ENCODE assay signal across 8 cellular contexts in genomic region chr6:422423-423061, GRCh38. TPM values are rescaled to one million over a fixed set of nuclear protein-coding genes. Genes with fewer than 3 reads are reported as not detected.
DNase-seq lines count a peak whose midpoint lies in the region; ATAC-seq and TF ChIP-seq lines count a peak whose summit lies in the region.

No MANE protein-coding gene starts in this region.

- H3K9me3 Mint-ChIP-seq in activated T-helper 2 cell treated with anti-CD3 and anti-CD28 coated beads, Interferon-gamma antibody, Interleukin-2, Interleukin-4, amounts not matched to agents 10 μg/mL and 5 μg/mL and 100 μg/mL, durations not matched to agents 14 hours and 24 hours and 36 hours, result peaks cover 6% of the 10 kb centered on the region

- H3K4me1 Mint-ChIP-seq in activated T-helper 2 cell treated with anti-CD3 and anti-CD28 coated beads, Interferon-gamma antibody, Interleukin-2, Interleukin-4, amounts not matched to agents 10 μg/mL and 5 μg/mL and 100 μg/mL, durations not matched to agents 14 hours and 24 hours and 36 hours (ENCODE audit: low read depth), result peaks cover 30% of the 10 kb centered on the region

- peaks cover 0 to 4% of the 10 kb centered on the region in 2 donors for H3K9me3 ChIP-seq in left lung

- H3K27me3 Mint-ChIP-seq in activated T-helper 2 cell treated with anti-CD3 and anti-CD28 coated beads, Interferon-gamma antibody, Interleukin-2, Interleukin-4, amounts not matched to agents 10 μg/mL and 5 μg/mL and 100 μg/mL, durations not matched to agents 14 hours and 24 hours and 36 hours (ENCODE audit: low read depth), result no peaks in the 10 kb centered on the region

- H3K36me3 Mint-ChIP-seq in activated T-helper 2 cell treated with anti-CD3 and anti-CD28 coated beads, Interferon-gamma antibody, Interleukin-2, Interleukin-4, amounts not matched to agents 10 μg/mL and 5 μg/mL and 100 μg/mL, durations not matched to agents 14 hours and 24 hours and 36 hours (ENCODE audit: low read depth), result peaks cover 29% of the 10 kb centered on the region

- peak in 2 of 3 donors; percentile 49 to 66 for DNase-seq in stimulated activated CD4-positive, alpha-beta T cell treated with anti-CD3 and anti-CD28 coated beads, Interleukin-12 subunit alpha, Interleukin-12 subunit beta, amount 100 ng/mL, for 48 hours (ENCODE audit: low read depth in 2 of 3, low spot score in 1 of 3)
- DNase-seq in stimulated activated CD4-positive, alpha-beta T cell treated with anti-CD3 and anti-CD28 coated beads, Interleukin-2, amount 100 ng/mL, for 48 hours, result no peak
- DNase-seq in activated T-helper 2 cell treated with anti-CD3 and anti-CD28 coated beads, Interferon-gamma antibody, Interleukin-2, Interleukin-4, amounts not matched to agents 10 μg/mL and 5 μg/mL and 100 μg/mL, durations not matched to agents 14 hours and 24 hours and 36 hours (ENCODE audit: low spot score), result peak; percentile 52
- DNase-seq in left lung (peak in 1 of 2 donors; percentile 62), NCI-H128 (lab: John Stamatoyannopoulos, UW; ENCODE audit: unreplicated experiment) (no peak), DMS114 treated with DMSO at 0.1 percent for 48 hours (lab: John Stamatoyannopoulos, UW; ENCODE audit: unreplicated experiment) (no peak), NCI-H1048 (lab: John Stamatoyannopoulos, UW) (no peak)

- H3K36me3 ChIP-seq in left lung, result no peaks in the 10 kb centered on the region

- peaks cover 0 to 5% of the 10 kb centered on the region in 2 donors for H3K27me3 ChIP-seq in left lung

- H3K4me1 ChIP-seq in left lung, result no peaks in the 10 kb centered on the region

- no peak overlapping the region for H3K4me3 ChIP-seq in left lung

- ATAC-seq in HG03565 (IDR thresholded peaks at IDR 0.05; ENCODE audit: unreplicated experiment) (peak; percentile 64), left lung (peak; percentile 96)

- intact Hi-C loops in activated T-helper 2 cell treated with anti-CD3 and anti-CD28 coated beads, Interferon-gamma antibody, Interleukin-2, Interleukin-4, amounts not matched to agents 10 μg/mL and 5 μg/mL and 100 μg/mL, durations not matched to agents 14 hours and 24 hours and 36 hours (cut with micrococcal nuclease), result loop anchor here (2.0 kb wide), 2 partner anchors 68 to 126 kb away; no protein-coding TSS in a partner anchor
- intact Hi-C loops in left lung (cut with DNase I), result no loop called here

- no peak overlapping the region for H3K27ac ChIP-seq in left lung

- H3K27ac Mint-ChIP-seq in activated T-helper 2 cell treated with anti-CD3 and anti-CD28 coated beads, Interferon-gamma antibody, Interleukin-2, Interleukin-4, amounts not matched to agents 10 μg/mL and 5 μg/mL and 100 μg/mL, durations not matched to agents 14 hours and 24 hours and 36 hours, result peak overlapping the region; percentile 91

- no peak for TF ChIP-seq CTCF in left lung (IDR thresholded peaks at IDR 0.05)

- H3K4me3 Mint-ChIP-seq in activated T-helper 2 cell treated with anti-CD3 and anti-CD28 coated beads, Interferon-gamma antibody, Interleukin-2, Interleukin-4, amounts not matched to agents 10 μg/mL and 5 μg/mL and 100 μg/mL, durations not matched to agents 14 hours and 24 hours and 36 hours (ENCODE audit: low read depth), result no peak overlapping the region

RNA-seq across cellular contexts. Expression of gene IRF4, which starts 31.0 kb away (rescaled TPM):
- 1,053 and 1,062 TPM in 2 replicates for total RNA-seq in activated T-helper 2 cell treated with anti-CD3 and anti-CD28 coated beads, Interferon-gamma antibody, Interleukin-2, Interleukin-4, amounts not matched to agents 10 μg/mL and 5 μg/mL and 100 μg/mL, durations not matched to agents 14 hours and 24 hours and 36 hours
- total RNA-seq in left lung, result 1 to 10 TPM; 3.4 to 7.0 TPM

Comparison
In these comparisons a context has a peak if more than half of its experiments do, and no peak if none do; other contexts are left out.
1. DNase-seq: peak in stimulated activated CD4-positive, alpha-beta T cell treated with anti-CD3 and anti-CD28 coated beads, Interleukin-12 subunit alpha, Interleukin-12 subunit beta, amount 100 ng/mL, for 48 hours (2 of 3) and activated T-helper 2 cell treated with anti-CD3 and anti-CD28 coated beads, Interferon-gamma antibody, Interleukin-2, Interleukin-4, amounts not matched to agents 10 μg/mL and 5 μg/mL and 100 μg/mL, durations not matched to agents 14 hours and 24 hours and 36 hours (single experiment); none in stimulated activated CD4-positive, alpha-beta T cell treated with anti-CD3 and anti-CD28 coated beads, Interleukin-2, amount 100 ng/mL, for 48 hours (0 of 2), NCI-H128 (single experiment), DMS114 treated with DMSO at 0.1 percent for 48 hours (single experiment) and NCI-H1048 (single experiment).
2. RNA of gene IRF4, which starts 31.0 kb away (total RNA-seq): 1,053 to 1,062 TPM in activated T-helper 2 cell treated with anti-CD3 and anti-CD28 coated beads, Interferon-gamma antibody, Interleukin-2, Interleukin-4, amounts not matched to agents 10 μg/mL and 5 μg/mL and 100 μg/mL, durations not matched to agents 14 hours and 24 hours and 36 hours; 3.4 to 7.0 TPM in left lung; every median in the first group is over 100 times any median in the second.